In genomic region chr1:10489291-10490055, GRCh38 we compare ENCODE assay signal across 25 cellular contexts. TPM values are rescaled to one million over a fixed set of nuclear protein-coding genes. Genes with fewer than 3 reads are reported as not detected.
A peak's percentile ranks its signal among the peaks of the same experiment; 100 is the strongest.
DNase-seq lines count a peak whose midpoint lies in the region; ATAC-seq, FAIRE-seq and TF ChIP-seq lines count a peak whose summit lies in the region.
"Had no signal": no experiment of that assay in that cellular context is flagged by ENCODE, and none has a peak within 500 bp of the region (broad histone marks: within the 10 kb centered on the region; RNA-seq: fewer than 3 reads in every experiment).

No MANE protein-coding gene starts in this region.

- ATAC-seq in K562 (no peak), HG03565 (IDR thresholded peaks at IDR 0.05; ENCODE audit: unreplicated experiment) (no peak)
- ATAC-seq: activated naive CD4-positive, alpha-beta T cell treated with anti-CD3 and anti-CD28 coated beads, Interleukin-2, amount 50 U/mL, for 72 hours; foreskin keratinocyte had no signal

- peaks cover 7% of the 10 kb centered on the region; the same call in 1 of the 2 replicates for H3K4me1 ChIP-seq in HUES64 (ENCODE audit: insufficient read depth, low read length)
- H3K4me1 ChIP-seq in K562 (replicated peaks in 1 of 2; ENCODE audit: control insufficient read depth in 2 of 2, insufficient read depth in 2 of 2, low read length in 2 of 2), result no peaks in the 10 kb centered on the region; a peak in 2 of 5 replicates
- H3K4me1 ChIP-seq: foreskin keratinocyte, prostate gland, SJCRH30 had no signal

- no peak overlapping the region for H3K9ac ChIP-seq in HUES64 (ENCODE audit: low read depth, low read length)
- no peak overlapping the region for H3K9ac ChIP-seq in K562 (ENCODE audit: insufficient read depth in 1 of 2, low read depth in 2 of 2, low read length in 2 of 2)
- H3K9ac ChIP-seq: KMS-11 had no signal

- TF ChIP-seq POLR2A in K562 (conservative IDR thresholded peaks at IDR 0.05), result no peak

- no peak overlapping the region for H2AFZ ChIP-seq in K562 (ENCODE audit: low read depth, low read length)
- H2AFZ ChIP-seq: PC-9 had no signal

- peak overlapping the region; percentile 90 for H3K27ac Mint-ChIP-seq in nephron progenitor cell
- H3K27ac Mint-ChIP-seq: activated CD4-positive, alpha-beta memory T cell treated with anti-CD3 and anti-CD28 coated beads, Interleukin-2, amount 10 ng/mL, durations not matched to agents 7 days and 5 days; CD4-positive, CD25-positive, alpha-beta regulatory T cell; HFFc6; T-helper 1 cell treated with Interleukin-12 subunit alpha and Interleukin-12 subunit beta and Interleukin-4 antibody, amounts not matched to agents 30 μg/mL and 1 μg/mL, for 36 hours had no signal

- H3K4me3 ChIP-seq in HUES64 (ENCODE audit: low read length) (no peak overlapping the region), K562 (no peak overlapping the region)
- H3K4me3 ChIP-seq: PC-9, prostate gland, SJCRH30, skin epidermis had no signal

- POLR2A ChIA-PET in K562 (lab: Yijun Ruan, JAX), result interaction anchor here (0.6 to 1.3 kb wide), 6 partner anchors 10 to 710 kb away, joined by 3 to 5 read pairs (median 4); no protein-coding TSS in a partner anchor

- 0 out of 2 replicates have a peak overlapping the region, but pooled peaks have one; percentile 25 for H3K27ac ChIP-seq in HUES64 (ENCODE audit: low read depth, low read length)
- no peak overlapping the region for H3K27ac ChIP-seq in K562 (ENCODE audit: extremely low read depth, low read depth, low read length)
- no peak overlapping the region for H3K27ac ChIP-seq in caudate nucleus (ENCODE audit: low read depth, low read length)
- H3K27ac ChIP-seq: foreskin keratinocyte, KMS-11, PC-9, prostate gland, SJCRH30, skin epidermis had no signal

- TF ChIP-seq EP300 in K562 (IDR thresholded peaks at IDR 0.05; ENCODE audit: low read length), result no peak

- H3K9me3 ChIP-seq in HUES64 (ENCODE audit: insufficient read depth, low read depth, low read length), result no peaks in the 10 kb centered on the region
- H3K9me3 ChIP-seq in K562 (replicated peaks; ENCODE audit: control insufficient read depth, insufficient read depth, low read depth, low read length), result 0 out of 2 replicates have a peak, but pooled peaks cover 3% of the 10 kb centered on the region
- H3K9me3 ChIP-seq: prostate gland had no signal

- no peak overlapping the region for H3K4me2 ChIP-seq in K562 (ENCODE audit: insufficient read depth, low read length)
- H3K4me2 ChIP-seq: KMS-11, PC-9 had no signal

- no TSS peak for BruUV-seq in K562 (replicated peaks; lab: Mats Ljungman, UMichigan)

- peaks cover 33% of the 10 kb centered on the region for H3K36me3 Mint-ChIP-seq in nephron progenitor cell (ENCODE audit: low read depth)

- intact Hi-C loops in K562 (cut with micrococcal nuclease), result no loop called here

- H3K9me3 Mint-ChIP-seq in nephron progenitor cell, result peaks cover 13% of the 10 kb centered on the region
- H3K9me3 Mint-ChIP-seq: activated CD4-positive, alpha-beta memory T cell treated with anti-CD3 and anti-CD28 coated beads, Interleukin-2, amount 10 ng/mL, durations not matched to agents 7 days and 5 days; activated naive CD4-positive, alpha-beta T cell treated with anti-CD3 and anti-CD28 coated beads, Interleukin-2, amount 50 U/mL, for 72 hours; HFFc6; T-helper 1 cell treated with Interleukin-12 subunit alpha and Interleukin-12 subunit beta and Interleukin-4 antibody, amounts not matched to agents 30 μg/mL and 1 μg/mL, for 36 hours had no signal

- H3K27me3 ChIP-seq in HUES64 (ENCODE audit: insufficient read depth, low read length), result no peaks in the 10 kb centered on the region
- no peaks in the 10 kb centered on the region for H3K27me3 ChIP-seq in K562 (ENCODE audit: control insufficient read depth in 2 of 2, insufficient read depth in 2 of 2, low read length in 2 of 2)
- H3K27me3 ChIP-seq: foreskin keratinocyte, SJCRH30 had no signal

- H3K9me1 ChIP-seq in K562 (ENCODE audit: control insufficient read depth, insufficient read depth, low read length), result no peaks in the 10 kb centered on the region

- CTCF ChIA-PET in K562 (lab: Yijun Ruan, JAX; ENCODE audit: low intra/inter-chr PET ratio), result no interaction called here

- in situ Hi-C loops in K562 (cut with MboI), result loop anchor here (5.0 kb wide), 1 partner anchor 57 kb away; the partner anchor contains the start of gene CENPS

- H3K27me3 Mint-ChIP-seq in nephron progenitor cell (ENCODE audit: low read depth, poor library complexity), result peaks cover 3% of the 10 kb centered on the region
- H3K27me3 Mint-ChIP-seq: activated CD4-positive, alpha-beta memory T cell treated with anti-CD3 and anti-CD28 coated beads, Interleukin-2, amount 10 ng/mL, durations not matched to agents 7 days and 5 days; CD4-positive, CD25-positive, alpha-beta regulatory T cell had no signal

- peaks cover 26% of the 10 kb centered on the region for H4K20me1 ChIP-seq in K562 (replicated peaks; ENCODE audit: control insufficient read depth, insufficient read depth, low read length)

- no peaks in the 10 kb centered on the region for H3K36me3 ChIP-seq in HUES64 (ENCODE audit: insufficient read depth, low read length)
- peaks cover 24% of the 10 kb centered on the region; the same call in 2 of the 3 replicates for H3K36me3 ChIP-seq in K562 (ENCODE audit: control insufficient read depth, insufficient read depth, low read length)
- H3K36me3 ChIP-seq: prostate gland had no signal

- 62% methylated on average over 3 of the region's 4 CpGs for WGBS in HUES64
- 43% methylated on average over 4 of the region's 4 CpGs for WGBS in K562 (ENCODE audit: insufficient coverage, low coverage, missing lambda C conversion rate)

- TF ChIP-seq CTCF in K562 (IDR thresholded peaks at IDR 0.05 in 2 of 3, conservative IDR thresholded peaks at IDR 0.05 in 1 of 3; ENCODE audit: insufficient read depth in 2 of 3, low read depth in 1 of 3, low read length in 3 of 3) (no peak), nephron progenitor cell (IDR thresholded peaks at IDR 0.05) (no peak)

- H3K4me3 Mint-ChIP-seq in nephron progenitor cell, result no peak overlapping the region
- H3K4me3 Mint-ChIP-seq: activated CD4-positive, alpha-beta memory T cell treated with anti-CD3 and anti-CD28 coated beads, Interleukin-2, amount 10 ng/mL, durations not matched to agents 7 days and 5 days; CD4-positive, CD25-positive, alpha-beta regulatory T cell; HFFc6; nephron; T-helper 1 cell treated with Interleukin-12 subunit alpha and Interleukin-12 subunit beta and Interleukin-4 antibody, amounts not matched to agents 30 μg/mL and 1 μg/mL, for 36 hours had no signal

- peaks cover 89% of the 10 kb centered on the region for H3K79me2 ChIP-seq in K562 (ENCODE audit: control insufficient read depth, insufficient read depth, low read length)

- TF ChIP-seq RAD21 in K562 (CRISPR knock-in tag; conservative IDR thresholded peaks at IDR 0.05 in 1 of 2, IDR thresholded peaks at IDR 0.05 in 1 of 2), result no peak

- H3K4me1 Mint-ChIP-seq in nephron progenitor cell, result peaks cover 40% of the 10 kb centered on the region
- H3K4me1 Mint-ChIP-seq: nephron had no signal

- no peak for FAIRE-seq in K562 (lab: Jason Lieb, UNC)
- FAIRE-seq: keratinocyte had no signal

- DNase-seq in DMS79 (lab: John Stamatoyannopoulos, UW), result peak; percentile 66
- no peak for DNase-seq in K562 (ENCODE audit: extremely low read depth in 1 of 4, low spot score in 3 of 4)
- DNase-seq in nephron progenitor cell, result no peak
- DNase-seq in effector CD8-positive, alpha-beta T cell (lab: John Stamatoyannopoulos, UW), result no peak
- DNase-seq in caudate nucleus (lab: John Stamatoyannopoulos, UW), result no peak
- DNase-seq: activated CD4-positive, alpha-beta memory T cell treated with anti-CD3 and anti-CD28 coated beads, Interleukin-2, amount 10 ng/mL, durations not matched to agents 7 days and 5 days; CD4-positive, CD25-positive, alpha-beta regulatory T cell; foreskin keratinocyte; HFFc6; mesendoderm; NCI-H2107; NCI-H748 treated with DMSO at 0.1 percent for 48 hours; PC-9; SJCRH30; stimulated activated CD4-positive, alpha-beta T cell treated with anti-CD3 and anti-CD28 coated beads, Interleukin-4, amount 100 ng/mL, for 24 hours had no signal

RNA-seq across cellular contexts. Expression of gene PEX14, which starts 14.7 kb away (rescaled TPM):
- 15.1 TPM for polyA plus RNA-seq in HUES64 (2013, experiment 1 of 2)
- polyA plus RNA-seq in HUES64 (2013, experiment 2 of 2), result 18.3 TPM
- 22.7 and 32.6 TPM in 2 replicates for total RNA-seq in K562 (2011; cell fraction: chromatin; rRNA removed; ENCODE audit: low replicate concordance)
- total RNA-seq in K562 (2011; cell fraction: nucleolus; rRNA removed), result 32.9 and 41.0 TPM in 2 replicates
- total RNA-seq in K562 (2011; cell fraction: nucleoplasm; rRNA removed), result 27.9 and 28.1 TPM in 2 replicates
- total RNA-seq in K562 (2014; rRNA removed) (25.7 and 39.1 TPM in 2 replicates), K562 (2014; rRNA removed; fragmentation: Illumina TruSeq; extraction: Trizol) (11.6 and 12.8 TPM in 2 replicates), K562 (2015; rRNA removed; fragmentation: Illumina TruSeq; extraction: Trizol) (20.2 and 22.7 TPM in 2 replicates), K562 (2021) (45.7 and 47.5 TPM in 2 replicates)
- polyA plus RNA-seq in K562 (2011; rRNA removed) (8.0 and 19.6 TPM in 2 replicates), K562 (2014; fragmentation: Illumina TruSeq; extraction: Trizol) (30.2 and 31.2 TPM in 2 replicates), K562 (2014; fragmentation: Nextera tagmentation; extraction: Ambion mirVana) (1 to 10 TPM; 2.6 to 2.9 TPM), K562 (2014; rRNA removed) (25.5 and 27.2 TPM in 2 replicates)
- 11.8 and 15.9 TPM in 2 replicates for polyA plus RNA-seq in K562 (2011; cell fraction: cytosol; rRNA removed)
- 22.9 and 28.2 TPM in 2 replicates for polyA plus RNA-seq in K562 (2011; cell fraction: nucleus; rRNA removed)
- 37.1 and 37.2 TPM in 2 replicates for polyA plus RNA-seq in K562 (2012)
- 6.4 and 7.4 TPM in 2 replicates for polyA minus RNA-seq in K562 (2011; rRNA and poly(A)+ RNA removed)
- polyA minus RNA-seq in K562 (2011; cell fraction: cytosol; rRNA and poly(A)+ RNA removed), result 11.3 and 18.9 TPM in 2 replicates
- polyA minus RNA-seq in K562 (2011; cell fraction: nucleus; rRNA and poly(A)+ RNA removed), result 12.4 and 16.8 TPM in 2 replicates

RNA-seq across cellular contexts. Expression of gene DFFA, which starts 17.1 kb away (rescaled TPM):
- 41.1 TPM for polyA plus RNA-seq in HUES64 (2013, experiment 1 of 2)
- 41.0 TPM for polyA plus RNA-seq in HUES64 (2013, experiment 2 of 2)
- 54.1 and 71.5 TPM in 2 replicates for total RNA-seq in K562 (2011; cell fraction: chromatin; rRNA removed; ENCODE audit: low replicate concordance)
- total RNA-seq in K562 (2011; cell fraction: nucleolus; rRNA removed), result 37.0 and 45.7 TPM in 2 replicates
- total RNA-seq in K562 (2011; cell fraction: nucleoplasm; rRNA removed), result 49.3 and 71.1 TPM in 2 replicates
- total RNA-seq in K562 (2014; rRNA removed) (47.0 and 62.9 TPM in 2 replicates), K562 (2014; rRNA removed; fragmentation: Illumina TruSeq; extraction: Trizol) (66.5 and 67.3 TPM in 2 replicates), K562 (2015; rRNA removed; fragmentation: Illumina TruSeq; extraction: Trizol) (64.2 and 65.3 TPM in 2 replicates), K562 (2021) (74.8 and 78.9 TPM in 2 replicates)
- polyA plus RNA-seq in K562 (2011; rRNA removed) (47.1 and 57.7 TPM in 2 replicates), K562 (2014; fragmentation: Illumina TruSeq; extraction: Trizol) (53.3 and 54.9 TPM in 2 replicates), K562 (2014; fragmentation: Nextera tagmentation; extraction: Ambion mirVana) (10 to 100 TPM; 59.2 to 71.7 TPM), K562 (2014; rRNA removed) (39.6 and 44.4 TPM in 2 replicates)
- 36.0 and 40.4 TPM in 2 replicates for polyA plus RNA-seq in K562 (2011; cell fraction: cytosol; rRNA removed)
- 17.7 and 20.4 TPM in 2 replicates for polyA plus RNA-seq in K562 (2011; cell fraction: nucleus; rRNA removed)
- polyA plus RNA-seq in K562 (2012), result 29.9 and 45.7 TPM in 2 replicates
- polyA minus RNA-seq in K562 (2011; rRNA and poly(A)+ RNA removed), result 78.7 and 100.0 TPM in 2 replicates
- polyA minus RNA-seq in K562 (2011; cell fraction: cytosol; rRNA and poly(A)+ RNA removed), result 29.8 and 30.1 TPM in 2 replicates
- polyA minus RNA-seq in K562 (2011; cell fraction: nucleus; rRNA and poly(A)+ RNA removed), result 7.7 and 12.9 TPM in 2 replicates

RNA-seq across cellular contexts. Expression of gene CORT, which starts 39.6 kb away (rescaled TPM):
- not detected for polyA plus RNA-seq in HUES64 (2013, experiment 1 of 2)
- 0.51 TPM for polyA plus RNA-seq in HUES64 (2013, experiment 2 of 2)
- total RNA-seq in K562 (2011; cell fraction: chromatin; rRNA removed; ENCODE audit: low replicate concordance), result 0.51 and 1.1 TPM in 2 replicates
- 0.53 and 1.0 TPM in 2 replicates for total RNA-seq in K562 (2011; cell fraction: nucleolus; rRNA removed)
- 1.0 and 1.3 TPM in 2 replicates for total RNA-seq in K562 (2011; cell fraction: nucleoplasm; rRNA removed)
- 0.29 TPM in 1 of 2 replicates, not detected in the other for total RNA-seq in K562 (2014; rRNA removed)
- 0.11 and 0.19 TPM in 2 replicates for total RNA-seq in K562 (2014; rRNA removed; fragmentation: Illumina TruSeq; extraction: Trizol)
- 0.34 and 0.54 TPM in 2 replicates for total RNA-seq in K562 (2015; rRNA removed; fragmentation: Illumina TruSeq; extraction: Trizol)
- total RNA-seq in K562 (2021), result 0.51 TPM in 1 of 2 replicates, not detected in the other
- not detected in 2 replicates for polyA plus RNA-seq in K562 (2011; rRNA removed)
- not detected in 2 replicates for polyA plus RNA-seq in K562 (2011; cell fraction: cytosol; rRNA removed)
- 0.37 TPM in 1 of 2 replicates, not detected in the other for polyA plus RNA-seq in K562 (2011; cell fraction: nucleus; rRNA removed)
- 0.16 and 0.42 TPM in 2 replicates for polyA plus RNA-seq in K562 (2012)
- polyA plus RNA-seq in K562 (2014; fragmentation: Illumina TruSeq; extraction: Trizol), result 0.15 TPM in 2 replicates
- not detected for polyA plus RNA-seq in K562 (2014; fragmentation: Nextera tagmentation; extraction: Ambion mirVana)
- polyA plus RNA-seq in K562 (2014; rRNA removed), result 0.08 TPM in 1 of 2 replicates, not detected in the other
- polyA minus RNA-seq in K562 (2011; rRNA and poly(A)+ RNA removed), result not detected in 2 replicates
- polyA minus RNA-seq in K562 (2011; cell fraction: cytosol; rRNA and poly(A)+ RNA removed), result not detected in 2 replicates
- not detected in 2 replicates for polyA minus RNA-seq in K562 (2011; cell fraction: nucleus; rRNA and poly(A)+ RNA removed)
- total RNA-seq: CD4-positive, CD25-positive, alpha-beta regulatory T cell; epithelial cell of proximal tubule had no signal
- polyA plus RNA-seq: CD4-positive, CD25-positive, alpha-beta regulatory T cell had no signal

RNA-seq across cellular contexts. Expression of gene CENPS, which starts 59.2 kb away (rescaled TPM):
- 22.6 TPM for polyA plus RNA-seq in HUES64 (2013, experiment 1 of 2)
- 21.6 TPM for polyA plus RNA-seq in HUES64 (2013, experiment 2 of 2)
- total RNA-seq in K562 (2011; cell fraction: chromatin; rRNA removed; ENCODE audit: low replicate concordance), result 7.7 and 8.5 TPM in 2 replicates
- total RNA-seq in K562 (2011; cell fraction: nucleolus; rRNA removed), result 5.1 and 5.8 TPM in 2 replicates
- 6.0 and 8.2 TPM in 2 replicates for total RNA-seq in K562 (2011; cell fraction: nucleoplasm; rRNA removed)
- total RNA-seq in K562 (2014; rRNA removed), result 21.7 and 24.0 TPM in 2 replicates
- total RNA-seq in K562 (2014; rRNA removed; fragmentation: Illumina TruSeq; extraction: Trizol), result 31.8 and 33.4 TPM in 2 replicates
- total RNA-seq in K562 (2015; rRNA removed; fragmentation: Illumina TruSeq; extraction: Trizol), result 26.7 and 31.3 TPM in 2 replicates
- total RNA-seq in K562 (2021), result 27.1 and 28.9 TPM in 2 replicates
- 12.6 and 14.0 TPM in 2 replicates for polyA plus RNA-seq in K562 (2011; rRNA removed)
- polyA plus RNA-seq in K562 (2011; cell fraction: cytosol; rRNA removed), result 9.0 and 12.0 TPM in 2 replicates
- polyA plus RNA-seq in K562 (2011; cell fraction: nucleus; rRNA removed), result 4.9 and 6.3 TPM in 2 replicates
- polyA plus RNA-seq in K562 (2012), result 29.5 and 36.6 TPM in 2 replicates
- 26.0 and 26.3 TPM in 2 replicates for polyA plus RNA-seq in K562 (2014; fragmentation: Illumina TruSeq; extraction: Trizol)
- 10 to 100 TPM; 10.2 to 16.4 TPM for polyA plus RNA-seq in K562 (2014; fragmentation: Nextera tagmentation; extraction: Ambion mirVana)
- polyA plus RNA-seq in K562 (2014; rRNA removed), result 20.5 and 36.0 TPM in 2 replicates
- polyA minus RNA-seq in K562 (2011; rRNA and poly(A)+ RNA removed), result 4.9 and 5.4 TPM in 2 replicates
- 2.4 and 4.5 TPM in 2 replicates for polyA minus RNA-seq in K562 (2011; cell fraction: cytosol; rRNA and poly(A)+ RNA removed)
- polyA minus RNA-seq in K562 (2011; cell fraction: nucleus; rRNA and poly(A)+ RNA removed), result 3.0 and 6.7 TPM in 2 replicates
